In the genomic region with DNA sequence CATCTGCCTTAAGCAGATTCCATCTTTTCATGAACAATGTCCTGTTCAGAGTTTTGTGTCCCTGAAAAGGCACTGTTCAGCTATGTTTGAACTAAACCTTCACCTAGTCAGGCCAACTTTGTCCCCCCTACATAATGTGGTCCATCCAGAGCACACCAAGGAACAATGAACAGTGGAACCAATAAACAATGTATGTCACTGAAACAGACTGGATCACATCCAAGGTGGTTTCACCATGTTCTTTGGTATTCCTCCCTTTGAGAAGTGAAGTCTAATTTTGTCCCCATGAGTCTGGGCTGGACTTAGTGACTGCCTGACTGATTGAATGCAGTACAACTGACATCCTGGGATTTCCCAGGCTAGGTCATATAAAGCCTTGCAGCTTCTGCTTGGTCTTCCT, we compare ENCODE assay signal across 25 cellular contexts.
"Had no signal": no experiment of that assay in that cellular context is flagged by ENCODE, and none has a peak within 500 bp of the region (broad histone marks: within the 10 kb centered on the region; RNA-seq: fewer than 3 reads in every experiment).

No MANE protein-coding gene starts in this region.

- H3K4me3 ChIP-seq: adrenal gland, colonic mucosa, gastrocnemius medialis, heart right ventricle had no signal

- H3K9me3 ChIP-seq: adrenal gland, colonic mucosa, gastrocnemius medialis, heart right ventricle had no signal

- H3K27me3 ChIP-seq: adrenal gland, brain microvascular endothelial cell, colonic mucosa, gastrocnemius medialis had no signal

- H3K27ac ChIP-seq: adrenal gland, brain microvascular endothelial cell, colonic mucosa, foreskin keratinocyte, gastrocnemius medialis, heart right ventricle, WERI-Rb-1 had no signal

- H3K4me1 ChIP-seq: adrenal gland, colonic mucosa, foreskin keratinocyte, gastrocnemius medialis, heart right ventricle had no signal

- ATAC-seq: activated CD4-positive, CD25-positive, alpha-beta regulatory T cell treated with anti-CD3 and anti-CD28 coated beads, Interleukin-2, amount 50 U/mL, for 24 hours; activated CD8-positive, alpha-beta T cell treated with anti-CD3 and anti-CD28 coated beads for 36 hours; activated naive CD8-positive, alpha-beta T cell treated with anti-CD3 and anti-CD28 coated beads, Interleukin-2, amount 50 U/mL, for 24 hours; esophagus mucosa; foreskin keratinocyte; gastrocnemius medialis; heart right ventricle; T-helper 17 cell had no signal

- H3K36me3 ChIP-seq: adrenal gland, brain microvascular endothelial cell, colonic mucosa, gastrocnemius medialis, heart right ventricle, WERI-Rb-1 had no signal

- DNase-seq: activated B cell treated with CpG ODN at 0.5 μM for 24 hours; activated CD4-positive, alpha-beta T cell treated with anti-CD3 and anti-CD28 coated beads for 48 hours; activated CD4-positive, alpha-beta T cell treated with anti-CD3 and anti-CD28 coated beads, Interleukin-2, amount 50 U/mL, for 1 hour; activated CD4-positive, alpha-beta T cell treated with anti-CD3 and anti-CD28 coated beads, Interleukin-2, amount 50 U/mL, for 48 hours; activated CD8-positive, alpha-beta memory T cell treated with anti-CD3 and anti-CD28 coated beads for 24 hours; activated CD8-positive, alpha-beta T cell treated with anti-CD3 and anti-CD28 coated beads for 36 hours; activated effector memory CD4-positive, alpha-beta T cell treated with anti-CD3 and anti-CD28 coated beads, Interleukin-2, amount 50 U/mL, for 16 hours; activated naive CD4-positive, alpha-beta T cell treated with anti-CD3 and anti-CD28 coated beads for 36 hours; activated naive CD8-positive, alpha-beta T cell treated with anti-CD3 and anti-CD28 coated beads for 36 hours; activated naive CD8-positive, alpha-beta T cell treated with anti-CD3 and anti-CD28 coated beads, Interleukin-2, amount 50 U/mL, for 24 hours; activated T-cell treated with anti-CD3 and anti-CD28 coated beads, Interleukin-2, amount 50 U/mL, for 48 hours; adrenal gland; brain microvascular endothelial cell; colonic mucosa; effector memory CD4-positive, alpha-beta T cell; endodermal cell; foreskin keratinocyte; gastrocnemius medialis; heart right ventricle; T-helper 1 cell; T-helper 17 cell; T1000; WERI-Rb-1 had no signal
